Comparison of ENCODE assay signal across 37 cellular contexts in genomic region chr13:57003682-57004081, GRCh38.
"Had no signal": no experiment of that assay in that cellular context is flagged by ENCODE, and none has a peak within 500 bp of the region (broad histone marks: within the 10 kb centered on the region; RNA-seq: fewer than 3 reads in every experiment).

No MANE protein-coding gene starts in this region.

- H3K9me3 ChIP-seq: adrenal gland, body of pancreas, breast epithelium had no signal

- H3K4me1 Mint-ChIP-seq: activated naive CD4-positive, alpha-beta T cell treated with anti-CD3 and anti-CD28 coated beads, Interleukin-2, amount 10 ng/mL, durations not matched to agents 7 days and 5 days; activated naive CD4-positive, alpha-beta T cell treated with anti-CD3 and anti-CD28 coated beads, Interleukin-2, amount 50 U/mL, for 24 hours; activated naive CD8-positive, alpha-beta T cell treated with anti-CD3 and anti-CD28 coated beads for 36 hours; activated naive CD8-positive, alpha-beta T cell treated with anti-CD3 and anti-CD28 coated beads, Interleukin-2, amount 10 ng/mL, durations not matched to agents 7 days and 5 days; activated naive CD8-positive, alpha-beta T cell treated with anti-CD3 and anti-CD28 coated beads, Interleukin-2, amount 50 U/mL, for 24 hours; activated T-helper 17 cell treated with anti-CD3 and anti-CD28 coated beads, Interleukin-2, amount 50 U/mL, for 72 hours; central memory CD8-positive, alpha-beta T cell had no signal

- DNase-seq: activated effector memory CD4-positive, alpha-beta T cell treated with anti-CD3 and anti-CD28 coated beads, Interleukin-2, amount 50 U/mL, for 16 hours; activated effector memory CD4-positive, alpha-beta T cell treated with Interleukin-2 at 50 U/mL for 16 hours; activated gamma-delta T cell; activated gamma-delta T cell treated with Interleukin-2 at 50 U/mL for 16 hours; activated naive CD4-positive, alpha-beta T cell; activated naive CD4-positive, alpha-beta T cell treated with anti-CD3 and anti-CD28 coated beads for 36 hours; activated naive CD4-positive, alpha-beta T cell treated with anti-CD3 and anti-CD28 coated beads, Interleukin-2, amount 10 ng/mL, durations not matched to agents 7 days and 5 days; activated naive CD4-positive, alpha-beta T cell treated with anti-CD3 and anti-CD28 coated beads, Interleukin-2, amount 50 U/mL, for 16 hours; activated naive CD4-positive, alpha-beta T cell treated with Interleukin-2 at 50 U/mL for 16 hours; activated naive CD8-positive, alpha-beta T cell treated with anti-CD3 and anti-CD28 coated beads for 36 hours; activated naive CD8-positive, alpha-beta T cell treated with anti-CD3 and anti-CD28 coated beads, Interleukin-2, amount 10 ng/mL, durations not matched to agents 7 days and 5 days; activated naive CD8-positive, alpha-beta T cell treated with anti-CD3 and anti-CD28 coated beads, Interleukin-2, amount 50 U/mL, for 24 hours; activated T-cell treated with anti-CD3 and anti-CD28 coated beads, Interleukin-2, amount 50 U/mL, for 1 hour; activated T-cell treated with anti-CD3 and anti-CD28 coated beads, Interleukin-2, amount 50 U/mL, for 24 hours; activated T-cell treated with anti-CD3 and anti-CD28 coated beads, Interleukin-2, amount 50 U/mL, for 4 hours; activated T-cell treated with anti-CD3 and anti-CD28 coated beads, Interleukin-2, amount 50 U/mL, for 48 hours; adrenal gland; amniotic stem cell; amygdala; anterior cingulate cortex; aorta; body of pancreas; brain microvascular endothelial cell; caudate nucleus; central memory CD4-positive, alpha-beta T cell; cerebellar nuclear complex had no signal

- H3K36me3 Mint-ChIP-seq: activated naive CD4-positive, alpha-beta T cell treated with anti-CD3 and anti-CD28 coated beads, Interleukin-2, amount 10 ng/mL, durations not matched to agents 7 days and 5 days; activated naive CD4-positive, alpha-beta T cell treated with anti-CD3 and anti-CD28 coated beads, Interleukin-2, amount 50 U/mL, for 24 hours; activated naive CD4-positive, alpha-beta T cell treated with anti-CD3 and anti-CD28 coated beads, Interleukin-2, amount 50 U/mL, for 72 hours; activated naive CD8-positive, alpha-beta T cell; activated naive CD8-positive, alpha-beta T cell treated with anti-CD3 and anti-CD28 coated beads for 36 hours; activated naive CD8-positive, alpha-beta T cell treated with anti-CD3 and anti-CD28 coated beads, Interleukin-2, amount 10 ng/mL, durations not matched to agents 7 days and 5 days; brain had no signal

- H3K9me3 Mint-ChIP-seq: brain had no signal

- H3K27ac ChIP-seq: adrenal gland, ascending aorta, body of pancreas, brain microvascular endothelial cell, breast epithelium, cardiac muscle cell had no signal

- H3K27me3 ChIP-seq: adrenal gland, ascending aorta, body of pancreas, brain microvascular endothelial cell, breast epithelium, cardiac muscle cell had no signal

- ATAC-seq: activated naive CD4-positive, alpha-beta T cell treated with anti-CD3 and anti-CD28 coated beads, Interleukin-2, amount 50 U/mL, for 72 hours; activated naive CD8-positive, alpha-beta T cell treated with anti-CD3 and anti-CD28 coated beads, Interleukin-2, amount 50 U/mL, for 24 hours; activated T-cell treated with anti-CD3 and anti-CD28 coated beads, Interleukin-2, amount 50 U/mL, for 4 hours; activated T-helper 17 cell treated with anti-CD3 and anti-CD28 coated beads, Interleukin-2, amount 50 U/mL, for 72 hours; body of pancreas had no signal

- H3K27ac Mint-ChIP-seq: activated naive CD4-positive, alpha-beta T cell treated with anti-CD3 and anti-CD28 coated beads for 36 hours; activated naive CD4-positive, alpha-beta T cell treated with anti-CD3 and anti-CD28 coated beads, Interleukin-2, amount 10 ng/mL, durations not matched to agents 7 days and 5 days; activated naive CD4-positive, alpha-beta T cell treated with anti-CD3 and anti-CD28 coated beads, Interleukin-2, amount 50 U/mL, for 24 hours; activated naive CD4-positive, alpha-beta T cell treated with anti-CD3 and anti-CD28 coated beads, Interleukin-2, amount 50 U/mL, for 72 hours; activated naive CD8-positive, alpha-beta T cell; activated naive CD8-positive, alpha-beta T cell treated with anti-CD3 and anti-CD28 coated beads for 36 hours; activated naive CD8-positive, alpha-beta T cell treated with anti-CD3 and anti-CD28 coated beads, Interleukin-2, amount 10 ng/mL, durations not matched to agents 7 days and 5 days; activated naive CD8-positive, alpha-beta T cell treated with anti-CD3 and anti-CD28 coated beads, Interleukin-2, amount 50 U/mL, for 24 hours; activated T-cell treated with anti-CD3 and anti-CD28 coated beads, Interleukin-2, amount 50 U/mL, for 24 hours; activated T-helper 1 cell treated with anti-CD3 and anti-CD28 coated beads, Interleukin-12 subunit alpha, Interleukin-12 subunit beta, Interleukin-2, Interleukin-4 antibody, amounts not matched to agents 30 ng/mL and 10 ng/mL and 1 ng/mL, durations not matched to agents 14 hours and 24 hours and 36 hours; activated T-helper 17 cell treated with anti-CD3 and anti-CD28 coated beads, Interleukin-2, amount 50 U/mL, for 72 hours; activated T-helper 2 cell treated with anti-CD3 and anti-CD28 coated beads, Interferon-gamma antibody, Interleukin-2, Interleukin-4, amounts not matched to agents 10 μg/mL and 5 μg/mL and 100 μg/mL, durations not matched to agents 14 hours and 24 hours and 36 hours; brain had no signal

- H3K4me3 ChIP-seq: adrenal gland, ascending aorta, body of pancreas, breast epithelium, cardiac muscle cell had no signal

- H3K27me3 Mint-ChIP-seq: activated naive CD4-positive, alpha-beta T cell treated with anti-CD3 and anti-CD28 coated beads, Interleukin-2, amount 10 ng/mL, durations not matched to agents 7 days and 5 days; activated naive CD4-positive, alpha-beta T cell treated with anti-CD3 and anti-CD28 coated beads, Interleukin-2, amount 50 U/mL, for 24 hours; activated naive CD8-positive, alpha-beta T cell; activated naive CD8-positive, alpha-beta T cell treated with anti-CD3 and anti-CD28 coated beads for 36 hours; activated naive CD8-positive, alpha-beta T cell treated with anti-CD3 and anti-CD28 coated beads, Interleukin-2, amount 10 ng/mL, durations not matched to agents 7 days and 5 days; activated naive CD8-positive, alpha-beta T cell treated with anti-CD3 and anti-CD28 coated beads, Interleukin-2, amount 50 U/mL, for 24 hours; activated T-cell treated with anti-CD3 and anti-CD28 coated beads, Interleukin-2, amount 50 U/mL, for 24 hours; activated T-helper 17 cell treated with anti-CD3 and anti-CD28 coated beads, Interleukin-2, amount 50 U/mL, for 72 hours; central memory CD8-positive, alpha-beta T cell had no signal

- H3K36me3 ChIP-seq: adrenal gland, ascending aorta, brain microvascular endothelial cell, breast epithelium, cardiac muscle cell had no signal

- H3K4me3 Mint-ChIP-seq: activated naive CD4-positive, alpha-beta T cell treated with anti-CD3 and anti-CD28 coated beads for 36 hours; activated naive CD4-positive, alpha-beta T cell treated with anti-CD3 and anti-CD28 coated beads, Interleukin-2, amount 10 ng/mL, durations not matched to agents 7 days and 5 days; activated naive CD4-positive, alpha-beta T cell treated with anti-CD3 and anti-CD28 coated beads, Interleukin-2, amount 50 U/mL, for 24 hours; activated naive CD8-positive, alpha-beta T cell; activated naive CD8-positive, alpha-beta T cell treated with anti-CD3 and anti-CD28 coated beads for 36 hours; activated naive CD8-positive, alpha-beta T cell treated with anti-CD3 and anti-CD28 coated beads, Interleukin-2, amount 10 ng/mL, durations not matched to agents 7 days and 5 days; activated naive CD8-positive, alpha-beta T cell treated with anti-CD3 and anti-CD28 coated beads, Interleukin-2, amount 50 U/mL, for 24 hours; activated T-cell treated with anti-CD3 and anti-CD28 coated beads, Interleukin-2, amount 50 U/mL, for 24 hours; activated T-cell treated with anti-CD3 and anti-CD28 coated beads, Interleukin-2, amount 50 U/mL, for 4 hours; activated T-helper 1 cell treated with anti-CD3 and anti-CD28 coated beads, Interleukin-12 subunit alpha, Interleukin-12 subunit beta, Interleukin-2, Interleukin-4 antibody, amounts not matched to agents 30 ng/mL and 10 ng/mL and 1 ng/mL, durations not matched to agents 14 hours and 24 hours and 36 hours; activated T-helper 17 cell treated with anti-CD3 and anti-CD28 coated beads, Interleukin-2, amount 50 U/mL, for 72 hours; brain; central memory CD8-positive, alpha-beta T cell had no signal
